In the genomic region with DNA sequence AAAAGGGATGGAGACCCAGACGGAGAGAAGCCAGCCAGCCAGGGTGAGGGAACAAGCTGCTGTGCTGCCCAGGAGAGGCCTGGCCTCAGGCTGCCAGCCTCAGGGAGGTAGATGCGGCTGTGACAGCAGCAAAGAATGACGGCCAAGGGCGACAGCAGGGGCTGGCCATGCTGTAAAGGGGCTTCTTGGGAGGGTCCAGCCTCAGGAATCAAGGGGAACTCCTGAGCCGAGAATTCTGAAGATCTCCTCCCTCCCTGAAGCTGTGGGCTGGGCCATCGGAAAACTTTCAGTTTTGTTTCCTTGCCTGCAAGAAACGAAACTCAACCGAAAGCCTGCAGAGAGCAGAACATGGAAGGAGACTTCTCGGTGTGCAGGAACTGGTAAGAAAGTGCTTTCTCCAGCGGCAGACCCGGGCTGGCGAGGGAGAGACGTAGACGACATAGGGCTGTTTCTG, we compare ENCODE assay signal across 9 cellular contexts. TPM values are rescaled to one million over a fixed set of nuclear protein-coding genes. Genes with fewer than 3 reads are reported as not detected.
DNase-seq lines count a peak whose midpoint lies in the region; ATAC-seq, FAIRE-seq and TF ChIP-seq lines count a peak whose summit lies in the region.
"Had no signal": no experiment of that assay in that cellular context is flagged by ENCODE, and none has a peak within 500 bp of the region (broad histone marks: within the 10 kb centered on the region; RNA-seq: fewer than 3 reads in every experiment).

A gene with protein sequence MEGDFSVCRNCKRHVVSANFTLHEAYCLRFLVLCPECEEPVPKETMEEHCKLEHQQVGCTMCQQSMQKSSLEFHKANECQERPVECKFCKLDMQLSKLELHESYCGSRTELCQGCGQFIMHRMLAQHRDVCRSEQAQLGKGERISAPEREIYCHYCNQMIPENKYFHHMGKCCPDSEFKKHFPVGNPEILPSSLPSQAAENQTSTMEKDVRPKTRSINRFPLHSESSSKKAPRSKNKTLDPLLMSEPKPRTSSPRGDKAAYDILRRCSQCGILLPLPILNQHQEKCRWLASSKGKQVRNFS (plus strand): TSS at position 316 of the 454 bp plus-strand sequence. CDS start 33 bp downstream, at position 349.

- H3K27ac ChIP-seq in OCI-LY3 (ENCODE audit: low read length) (no peak within 1 kb of the TSS), smooth muscle cell (ENCODE audit: low read depth) (peak within 1 kb of the TSS; percentile 100)
- H3K27ac ChIP-seq: VCaP had no signal

- peak; percentile 89 for FAIRE-seq in GM12892 (lab: Jason Lieb, UNC)

- ATAC-seq in left ventricle myocardium superior (peak; percentile 51), HG02610 (IDR thresholded peaks at IDR 0.05; ENCODE audit: unreplicated experiment) (no peak)

- H3K9ac ChIP-seq in OCI-LY3 (ENCODE audit: low read length) (peak within 1 kb of the TSS; percentile 19; the same call in 1 of the 2 replicates), smooth muscle cell (ENCODE audit: low read depth) (no peak within 1 kb of the TSS)

- H3K4me3 ChIP-seq in OCI-LY3 (ENCODE audit: low read length) (peak within 1 kb of the TSS; percentile 67), smooth muscle cell (peak within 1 kb of the TSS; percentile 17)

- H2AFZ ChIP-seq in OCI-LY3 (ENCODE audit: low read depth, low read length) (peak within 1 kb of the TSS; percentile 75; the same call in 1 of the 2 replicates), smooth muscle cell (ENCODE audit: low read depth) (peak within 1 kb of the TSS; percentile 80)

- no peak for TF ChIP-seq CTCF in OCI-LY3 (IDR thresholded peaks at IDR 0.05; ENCODE audit: low read depth, low read length)
- no peak for TF ChIP-seq CTCF in smooth muscle cell (IDR thresholded peaks at IDR 0.05; ENCODE audit: borderline replicate concordance, insufficient read depth, poor library complexity, severe bottlenecking)

- peaks cover 9% of the 10 kb centered on the region for H3K36me3 Mint-ChIP-seq in activated naive CD4-positive, alpha-beta T cell treated with anti-CD3 and anti-CD28 coated beads, Interleukin-2, amount 50 U/mL, for 24 hours

- H3K4me3 Mint-ChIP-seq in activated naive CD4-positive, alpha-beta T cell treated with anti-CD3 and anti-CD28 coated beads, Interleukin-2, amount 50 U/mL, for 24 hours, result peak within 1 kb of the TSS; percentile 93

- H3K27ac Mint-ChIP-seq in activated naive CD4-positive, alpha-beta T cell treated with anti-CD3 and anti-CD28 coated beads, Interleukin-2, amount 50 U/mL, for 24 hours, result peak within 1 kb of the TSS; percentile 91

- H3K27me3 Mint-ChIP-seq in activated naive CD4-positive, alpha-beta T cell treated with anti-CD3 and anti-CD28 coated beads, Interleukin-2, amount 50 U/mL, for 24 hours, result no peaks in the 10 kb centered on the region

- H3K79me2 ChIP-seq in OCI-LY3 (ENCODE audit: low read length) (no peaks in the 10 kb centered on the region), smooth muscle cell (ENCODE audit: low read depth) (no peaks in the 10 kb centered on the region)

- no peaks in the 10 kb centered on the region for H3K27me3 ChIP-seq in OCI-LY3 (ENCODE audit: low read depth, low read length)
- H3K27me3 ChIP-seq in smooth muscle cell (ENCODE audit: low read depth), result no peaks in the 10 kb centered on the region

- H3K9me3 ChIP-seq in OCI-LY3 (ENCODE audit: insufficient read depth, low read length) (no peaks in the 10 kb centered on the region), smooth muscle cell (replicated peaks; ENCODE audit: low read depth) (no peaks in the 10 kb centered on the region)

- no peaks in the 10 kb centered on the region for H4K20me1 ChIP-seq in OCI-LY3 (ENCODE audit: insufficient read depth, low read length)
- H4K20me1 ChIP-seq in smooth muscle cell (ENCODE audit: low read depth), result no peaks in the 10 kb centered on the region

- TF ChIP-seq POLR2A in GM12892 (IDR thresholded peaks at IDR 0.05; ENCODE audit: low read depth, low read length), result peak; percentile 84

- H3K9me3 Mint-ChIP-seq in activated naive CD4-positive, alpha-beta T cell treated with anti-CD3 and anti-CD28 coated beads, Interleukin-2, amount 50 U/mL, for 24 hours, result no peaks in the 10 kb centered on the region

- peak within 1 kb of the TSS; percentile 64 for H3K4me2 ChIP-seq in OCI-LY3 (ENCODE audit: low read length)
- H3K4me2 ChIP-seq in smooth muscle cell, result peak within 1 kb of the TSS; percentile 50

- H3K36me3 ChIP-seq in OCI-LY3 (replicated peaks; ENCODE audit: low read depth, low read length) (no peaks in the 10 kb centered on the region), smooth muscle cell (ENCODE audit: low read depth) (no peaks in the 10 kb centered on the region)

- peaks cover 45% of the 10 kb centered on the region for H3K4me1 Mint-ChIP-seq in activated naive CD4-positive, alpha-beta T cell treated with anti-CD3 and anti-CD28 coated beads, Interleukin-2, amount 50 U/mL, for 24 hours

- H3F3A ChIP-seq in smooth muscle cell (ENCODE audit: low read depth), result peaks cover 16% of the 10 kb centered on the region

- H3K4me1 ChIP-seq in OCI-LY3 (ENCODE audit: low read length), result peaks cover 6% of the 10 kb centered on the region; the same call in 1 of the 2 replicates
- H3K4me1 ChIP-seq in smooth muscle cell (ENCODE audit: low read depth), result peaks cover 29% of the 10 kb centered on the region

- DNase-seq in GM12892 (ENCODE audit: insufficient read length) (no peak), left ventricle myocardium superior (peak; percentile 40), smooth muscle cell (lab: John Stamatoyannopoulos, UW; ENCODE audit: unreplicated experiment) (no peak), NCI-H2196 (lab: John Stamatoyannopoulos, UW; ENCODE audit: unreplicated experiment) (no peak), GM19238 (ENCODE audit: insufficient read length, low spot score) (no peak)

- 69% methylated on average over 14 of the region's 14 CpGs for WGBS in smooth muscle cell (ENCODE audit: low lambda C conversion rate)

- intact Hi-C loops in left ventricle myocardium superior (cut with micrococcal nuclease), result no loop called here

RNA-seq across cellular contexts. Expression of the gene that starts here (rescaled TPM):
- 48.9 TPM for polyA plus RNA-seq in GM12892 (2012; ENCODE audit: missing spikeins)
- total RNA-seq in left ventricle myocardium superior, result 18.7 TPM
- total RNA-seq in smooth muscle cell, result 3.9 and 7.9 TPM in 2 replicates
- polyA plus RNA-seq in smooth muscle cell, result 3.1 and 8.3 TPM in 2 replicates
